ENCODE assay signal across 19 cellular contexts in the genomic region with DNA sequence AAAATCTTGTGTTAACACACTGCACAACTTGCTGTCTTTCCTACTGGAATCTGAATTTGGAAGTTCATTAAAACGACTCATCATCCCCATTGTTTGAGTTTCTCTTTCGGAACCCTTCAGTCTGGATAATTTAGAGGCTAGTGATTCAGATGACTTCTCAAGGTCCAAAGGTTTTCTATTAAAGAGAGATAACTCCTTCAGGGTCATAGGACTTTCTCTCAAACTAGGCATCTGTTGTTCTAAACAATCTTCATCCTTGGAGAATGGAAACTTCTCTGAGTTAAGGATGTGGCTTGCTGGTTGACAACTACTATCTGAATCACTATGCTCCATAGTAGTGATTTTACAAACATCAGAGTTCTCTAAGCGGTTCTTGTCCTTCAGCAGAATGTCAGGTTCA. TPM values are rescaled to one million over a fixed set of nuclear protein-coding genes. Genes with fewer than 3 reads are reported as not detected.
DNase-seq lines count a peak whose midpoint lies in the region; ATAC-seq, FAIRE-seq and TF ChIP-seq lines count a peak whose summit lies in the region.
"Had no signal": no experiment of that assay in that cellular context is flagged by ENCODE, and none has a peak within 500 bp of the region (broad histone marks: within the 10 kb centered on the region; RNA-seq: fewer than 3 reads in every experiment).

No MANE protein-coding gene starts in this region.

- peaks cover 7% of the 10 kb centered on the region for H3K79me2 ChIP-seq in endothelial cell of umbilical vein (ENCODE audit: control insufficient read depth, insufficient read depth, low read length)
- H3K79me2 ChIP-seq in osteoblast (ENCODE audit: insufficient read depth, low read length), result peaks cover 25% of the 10 kb centered on the region

- H3K4me3 ChIP-seq in endothelial cell of umbilical vein (replicated peaks in 1 of 3; ENCODE audit: insufficient read depth in 1 of 3, low read depth in 1 of 3, low read length in 3 of 3) (no peak overlapping the region), osteoblast (ENCODE audit: insufficient read depth, low read length) (no peak overlapping the region)
- H3K4me3 ChIP-seq: gastrocnemius medialis, left lung, neural progenitor cell had no signal

- CTCF ChIA-PET in endothelial cell of umbilical vein (lab: Charles Lee), result no interaction called here

- H3K27me3 ChIP-seq in endothelial cell of umbilical vein (ENCODE audit: control insufficient read depth in 2 of 2, insufficient read depth in 2 of 2, low read length in 2 of 2) (no peaks in the 10 kb centered on the region), osteoblast (ENCODE audit: insufficient read depth, low read length) (no peaks in the 10 kb centered on the region)
- H3K27me3 ChIP-seq: gastrocnemius medialis, neural progenitor cell had no signal

- H3K4me2 ChIP-seq in endothelial cell of umbilical vein (ENCODE audit: insufficient read depth, low read length) (peak overlapping the region; percentile 6), osteoblast (ENCODE audit: insufficient read depth, low read length) (peak overlapping the region; percentile 20)
- H3K4me2 ChIP-seq: neural progenitor cell had no signal

- H4K20me1 ChIP-seq in endothelial cell of umbilical vein (replicated peaks; ENCODE audit: control insufficient read depth, extremely low read depth, insufficient read depth, low read length) (no peaks in the 10 kb centered on the region), osteoblast (ENCODE audit: insufficient read depth, low read length) (no peaks in the 10 kb centered on the region)

- no peak overlapping the region for H3K9ac ChIP-seq in endothelial cell of umbilical vein (replicated peaks; ENCODE audit: extremely low read depth, insufficient read depth, low read length)
- H3K9ac ChIP-seq: neural progenitor cell had no signal

- no peak for ATAC-seq in HG02884 (IDR thresholded peaks at IDR 0.05; ENCODE audit: unreplicated experiment)
- ATAC-seq: gastrocnemius medialis, HCT116, left lung had no signal

- peaks cover 86% of the 10 kb centered on the region for H3K4me1 Mint-ChIP-seq in HFFc6 (ENCODE audit: low read depth)

- H3K9me1 ChIP-seq in endothelial cell of umbilical vein (replicated peaks; ENCODE audit: control insufficient read depth, extremely low read depth, insufficient read depth, low read length), result no peaks in the 10 kb centered on the region

- H3K4me1 ChIP-seq in endothelial cell of umbilical vein (ENCODE audit: control insufficient read depth, extremely low read depth, insufficient read depth, low read length), result peaks cover 27% of the 10 kb centered on the region
- peaks cover 38% of the 10 kb centered on the region for H3K4me1 ChIP-seq in osteoblast (ENCODE audit: insufficient read depth, low read length)

- H3K9me3 Mint-ChIP-seq in HFFc6, result no peaks in the 10 kb centered on the region
- H3K9me3 Mint-ChIP-seq: endodermal cell had no signal

- in situ Hi-C loops in KBM-7 (cut with MboI; ENCODE audit: low pct_unique_long_range_greater_than_20kb, low sequenced_read_pairs), result no loop called here

- H3K4me3 Mint-ChIP-seq in HFFc6, result peak overlapping the region; percentile 38
- H3K4me3 Mint-ChIP-seq: B cell, endodermal cell, neural progenitor cell had no signal

- BruUV-seq in endothelial cell of umbilical vein (replicated peaks; lab: Mats Ljungman, UMichigan), result no TSS peak

- TF ChIP-seq CTCF in HFFc6 (IDR thresholded peaks at IDR 0.05) (no peak), endothelial cell of umbilical vein (IDR thresholded peaks at IDR 0.05; ENCODE audit: extremely low read depth in 1 of 2, insufficient read depth in 1 of 2, low read depth in 1 of 2, low read length in 2 of 2) (no peak), osteoblast (IDR thresholded peaks at IDR 0.05; ENCODE audit: extremely low read depth, low read depth, low read length) (no peak)

- H3K36me3 Mint-ChIP-seq in HFFc6 (ENCODE audit: low read depth), result peaks cover 11% of the 10 kb centered on the region

- dilution Hi-C loops in endothelial cell of umbilical vein (cut with MboI; ENCODE audit: extremely low pct_ligation_motif_present, low sequenced_read_pairs), result no loop called here

- H3K27ac ChIP-seq in endothelial cell of umbilical vein (ENCODE audit: insufficient read depth, low read depth, low read length) (no peak overlapping the region), osteoblast (ENCODE audit: low read depth, low read length) (no peak overlapping the region)
- H3K27ac ChIP-seq: gastrocnemius medialis, left lung, neural progenitor cell had no signal

- DNase-seq in AG08396 (ENCODE audit: low spot score) (peak; percentile 26), HFFc6 (peak; percentile 48), endothelial cell of umbilical vein (ENCODE audit: low read depth, low spot score) (peak; percentile 17), osteoblast (ENCODE audit: insufficient read length, low spot score, missing footprints) (peak; percentile 74), NCI-H2196 (lab: John Stamatoyannopoulos, UW; ENCODE audit: unreplicated experiment) (no peak), KBM-7 (no peak)
- DNase-seq: activated naive CD4-positive, alpha-beta T cell treated with Interleukin-2 at 50 U/mL for 16 hours; COR-L47; endodermal cell; gastrocnemius medialis; left lung; SIG-M5; stimulated activated CD4-positive, alpha-beta T cell treated with anti-CD3 and anti-CD28 coated beads, Interleukin-15, amount 100 ng/mL, for 24 hours; stimulated activated naive CD4-positive, alpha-beta T cell had no signal

- no peak for TF ChIP-seq POLR2A in endothelial cell of umbilical vein (IDR thresholded peaks at IDR 0.05; ENCODE audit: low read depth, low read length)

- intact Hi-C loops in endothelial cell of umbilical vein (cut with micrococcal nuclease), result loop anchor here (2.0 kb wide), 1 partner anchor 18 kb away; a partner anchor contains a TSS

- no peak overlapping the region for H2AFZ ChIP-seq in endothelial cell of umbilical vein (ENCODE audit: low read depth, low read length)
- H2AFZ ChIP-seq in osteoblast (ENCODE audit: low read length), result no peak overlapping the region
- H2AFZ ChIP-seq: neural progenitor cell had no signal

- H3K9me3 ChIP-seq in endothelial cell of umbilical vein (replicated peaks; ENCODE audit: control insufficient read depth, insufficient read depth, low read length) (no peaks in the 10 kb centered on the region), osteoblast (ENCODE audit: low read depth, low read length) (no peaks in the 10 kb centered on the region)
- H3K9me3 ChIP-seq: gastrocnemius medialis, left lung had no signal

- FAIRE-seq in endothelial cell of umbilical vein (lab: Jason Lieb, UNC), result no peak

- peaks cover 3% of the 10 kb centered on the region for H3K27me3 Mint-ChIP-seq in HFFc6 (ENCODE audit: insufficient read depth)
- H3K27me3 Mint-ChIP-seq: B cell had no signal

- POLR2A ChIA-PET in endothelial cell of umbilical vein (lab: Charles Lee), result no interaction called here

- H3K36me3 ChIP-seq in endothelial cell of umbilical vein (ENCODE audit: control insufficient read depth in 2 of 2, extremely low read depth in 1 of 2, insufficient read depth in 2 of 2, low read length in 2 of 2), result no peaks in the 10 kb centered on the region
- peaks cover 7% of the 10 kb centered on the region for H3K36me3 ChIP-seq in osteoblast (ENCODE audit: insufficient read depth, low read length)
- H3K36me3 ChIP-seq: neural progenitor cell had no signal

- peak overlapping the region; percentile 49 for H3K27ac Mint-ChIP-seq in HFFc6
- H3K27ac Mint-ChIP-seq: B cell, endodermal cell, neural progenitor cell had no signal

RNA-seq across cellular contexts. Expression of a gene that starts 4.4 kb away (rescaled TPM):
- total RNA-seq in HFFc6 (2021; fragmentation: NEBNext Ultra II Directional; extraction: Animal tissue kit (Norgen Biotek cat#: 25700)), result 10 to 100 TPM in 1 of 6 experiments, 1 to 10 TPM in 5; 5.4 to 11.6 (median 7.6) TPM
- total RNA-seq in endothelial cell of umbilical vein, result 14.6 and 16.5 TPM in 2 replicates
- polyA plus RNA-seq in endothelial cell of umbilical vein, result 4.6 and 4.8 TPM in 2 replicates
- polyA plus RNA-seq in endothelial cell of umbilical vein (2011; cell fraction: cytosol; rRNA removed), result 4.8 and 5.3 TPM in 2 replicates
- 17.2 and 19.0 TPM in 2 replicates for polyA plus RNA-seq in endothelial cell of umbilical vein (2011; cell fraction: nucleus; rRNA removed)
- 7.7 and 8.2 TPM in 2 replicates for polyA plus RNA-seq in endothelial cell of umbilical vein (2012)
- polyA minus RNA-seq in endothelial cell of umbilical vein, result 20.0 and 27.1 TPM in 2 replicates
- 10.9 TPM for polyA minus RNA-seq in endothelial cell of umbilical vein (2011; cell fraction: cytosol; rRNA and poly(A)+ RNA removed)
- polyA minus RNA-seq in endothelial cell of umbilical vein (2011; cell fraction: nucleus; rRNA and poly(A)+ RNA removed), result 19.0 and 23.3 TPM in 2 replicates
- 36.8 and 40.5 TPM in 2 replicates for total RNA-seq in osteoblast

RNA-seq across cellular contexts. Expression of a gene that starts 16.9 kb away (rescaled TPM):
- total RNA-seq in HFFc6 (2021; fragmentation: NEBNext Ultra II Directional; extraction: Animal tissue kit (Norgen Biotek cat#: 25700)), result 10 to 100 TPM in 4 of 6 experiments, 1 to 10 TPM in 2; 5.9 to 14.9 (median 11.7) TPM
- total RNA-seq in endothelial cell of umbilical vein, result 34.2 and 37.5 TPM in 2 replicates
- 17.4 and 30.2 TPM in 2 replicates for polyA plus RNA-seq in endothelial cell of umbilical vein
- polyA plus RNA-seq in endothelial cell of umbilical vein (2011; cell fraction: cytosol; rRNA removed), result 41.6 and 54.9 TPM in 2 replicates
- 24.8 and 51.2 TPM in 2 replicates for polyA plus RNA-seq in endothelial cell of umbilical vein (2011; cell fraction: nucleus; rRNA removed)
- 22.8 and 34.0 TPM in 2 replicates for polyA plus RNA-seq in endothelial cell of umbilical vein (2012)
- polyA minus RNA-seq in endothelial cell of umbilical vein, result 11.3 and 16.2 TPM in 2 replicates
- 6.9 TPM for polyA minus RNA-seq in endothelial cell of umbilical vein (2011; cell fraction: cytosol; rRNA and poly(A)+ RNA removed)
- polyA minus RNA-seq in endothelial cell of umbilical vein (2011; cell fraction: nucleus; rRNA and poly(A)+ RNA removed), result 11.8 TPM in 2 replicates
- 4.7 and 6.5 TPM in 2 replicates for total RNA-seq in osteoblast

RNA-seq across cellular contexts. Expression of a gene that starts 22.5 kb away (rescaled TPM):
- total RNA-seq in HFFc6 (2021; fragmentation: NEBNext Ultra II Directional; extraction: Animal tissue kit (Norgen Biotek cat#: 25700)), result 1 to 10 TPM in 3 of 6 experiments, under 1 TPM in 3; 0.43 to 1.4 (median 1.1) TPM
- total RNA-seq in endothelial cell of umbilical vein, result 0.91 and 3.6 TPM in 2 replicates
- polyA plus RNA-seq in endothelial cell of umbilical vein, result 0.72 and 0.84 TPM in 2 replicates
- 0.78 and 0.90 TPM in 2 replicates for polyA plus RNA-seq in endothelial cell of umbilical vein (2011; cell fraction: cytosol; rRNA removed)
- 0.87 and 2.4 TPM in 2 replicates for polyA plus RNA-seq in endothelial cell of umbilical vein (2011; cell fraction: nucleus; rRNA removed)
- 0.68 and 1.5 TPM in 2 replicates for polyA plus RNA-seq in endothelial cell of umbilical vein (2012)
- 1.00 and 1.9 TPM in 2 replicates for polyA minus RNA-seq in endothelial cell of umbilical vein
- polyA minus RNA-seq in endothelial cell of umbilical vein (2011; cell fraction: cytosol; rRNA and poly(A)+ RNA removed), result 2.4 TPM
- 2.2 and 3.8 TPM in 2 replicates for polyA minus RNA-seq in endothelial cell of umbilical vein (2011; cell fraction: nucleus; rRNA and poly(A)+ RNA removed)
- total RNA-seq in osteoblast, result 1.1 and 1.2 TPM in 2 replicates
- total RNA-seq: mononuclear cell had no signal

RNA-seq across cellular contexts. Expression of a gene that starts 44.2 kb away (rescaled TPM):
- 10 to 100 TPM; 55.5 to 66.1 (median 59.0) TPM for total RNA-seq in HFFc6 (2021; fragmentation: NEBNext Ultra II Directional; extraction: Animal tissue kit (Norgen Biotek cat#: 25700))
- total RNA-seq in endothelial cell of umbilical vein (97.0 and 103 TPM in 2 replicates), osteoblast (30.4 and 39.4 TPM in 2 replicates)
- polyA plus RNA-seq in endothelial cell of umbilical vein, result 143 and 146 TPM in 2 replicates
- 124 and 125 TPM in 2 replicates for polyA plus RNA-seq in endothelial cell of umbilical vein (2011; cell fraction: cytosol; rRNA removed)
- 101 and 104 TPM in 2 replicates for polyA plus RNA-seq in endothelial cell of umbilical vein (2011; cell fraction: nucleus; rRNA removed)
- polyA plus RNA-seq in endothelial cell of umbilical vein (2012), result 71.5 and 81.7 TPM in 2 replicates
- 89.0 and 115 TPM in 2 replicates for polyA minus RNA-seq in endothelial cell of umbilical vein
- polyA minus RNA-seq in endothelial cell of umbilical vein (2011; cell fraction: cytosol; rRNA and poly(A)+ RNA removed), result 36.6 TPM
- 65.0 and 65.2 TPM in 2 replicates for polyA minus RNA-seq in endothelial cell of umbilical vein (2011; cell fraction: nucleus; rRNA and poly(A)+ RNA removed)

Comparison
In these comparisons a context has a peak if more than half of its experiments do, and no peak if none do; other contexts are left out.
1. DNase-seq: peak in AG08396 (single experiment), HFFc6 (single experiment), endothelial cell of umbilical vein (single experiment) and osteoblast (single experiment); none in NCI-H2196 (single experiment) and KBM-7 (single experiment).